ENCODE assay signal across 1 cellular context in the genomic region with DNA sequence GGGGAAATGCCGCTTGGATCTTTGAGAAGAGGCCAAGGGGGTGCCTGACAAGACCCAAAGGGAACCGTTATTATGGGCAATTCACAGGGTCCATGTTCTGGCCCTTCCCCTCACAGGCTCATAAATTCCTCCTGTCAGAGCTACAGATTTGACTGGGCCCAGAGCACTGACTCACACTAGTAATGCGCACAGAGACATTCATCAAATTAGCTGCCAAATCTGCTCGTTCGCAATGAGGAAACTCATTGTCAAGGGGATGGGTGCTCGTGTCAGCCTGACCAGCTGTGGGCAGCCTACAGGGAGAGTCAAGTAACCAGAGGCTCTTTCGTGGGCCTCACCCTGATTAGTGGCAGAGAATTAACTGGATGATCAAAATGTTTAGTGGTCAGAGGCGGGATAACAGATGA.
TF ChIP-seq lines count a peak whose summit lies in the region.

No MANE protein-coding gene starts in this region.

TF ChIP-seq in HepG2, 621 proteins besides CTCF, POLR2A, EP300 and RAD21 (continued from another document):
- TF ChIP-seq HNRNPK (IDR thresholded peaks at IDR 0.05; ENCODE audit: low read depth, low read length, poor library complexity, severe bottlenecking) (no peak), ATM (IDR thresholded peaks at IDR 0.05; ENCODE audit: borderline replicate concordance) (no peak), ZNF879 (CRISPR knock-in tag; IDR thresholded peaks at IDR 0.05) (no peak), ZNF496 (CRISPR knock-in tag; IDR thresholded peaks at IDR 0.05; ENCODE audit: insufficient replicate concordance) (no peak)
TF ChIP-seq in HepG2: peak in this region for 0.
